In the genomic region with DNA sequence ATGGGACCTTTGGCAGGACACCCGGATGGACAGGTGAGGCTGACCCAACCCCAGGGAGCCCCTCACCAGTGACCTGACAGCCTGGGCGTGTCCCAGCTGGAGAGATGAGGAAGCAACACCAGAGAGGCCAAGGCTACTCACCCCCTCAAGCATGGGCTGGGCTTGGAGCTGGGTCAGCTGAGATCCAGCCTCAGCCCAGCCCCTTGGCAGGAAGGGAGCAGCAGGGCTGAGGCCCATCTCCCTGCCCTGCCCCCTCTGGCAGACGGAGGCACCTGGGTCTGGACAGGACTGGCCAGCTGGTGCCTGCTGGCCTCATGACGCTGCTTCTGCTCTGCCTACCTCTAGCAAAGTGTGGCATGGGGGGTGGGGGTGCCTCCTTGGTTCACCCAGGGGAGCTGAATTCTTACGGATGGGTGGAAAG, we compare ENCODE assay signal across 13 cellular contexts. TPM values are rescaled to one million over a fixed set of nuclear protein-coding genes. Genes with fewer than 3 reads are reported as not detected.
A peak's percentile ranks its signal among the peaks of the same experiment; 100 is the strongest.
DNase-seq lines count a peak whose midpoint lies in the region; ATAC-seq, FAIRE-seq and TF ChIP-seq lines count a peak whose summit lies in the region.
"Had no signal": no experiment of that assay in that cellular context is flagged by ENCODE, and none has a peak within 500 bp of the region (broad histone marks: within the 10 kb centered on the region; RNA-seq: fewer than 3 reads in every experiment).

No MANE protein-coding gene starts in this region.

- TF ChIP-seq CTCF in GM12878 (IDR thresholded peaks at IDR 0.05 in 2 of 3, conservative IDR thresholded peaks at IDR 0.05 in 1 of 3; ENCODE audit: control insufficient read depth in 2 of 3, extremely low read depth in 1 of 3, insufficient read depth in 1 of 3, low read depth in 3 of 3, low read length in 3 of 3) (no peak), left lung (IDR thresholded peaks at IDR 0.05) (no peak)

- intact Hi-C loops in GM12878 (cut with micrococcal nuclease; ENCODE audit: unreplicated experiment) (no loop called here), left lung (cut with DNase I) (no loop called here)

- peak overlapping the region in 2 of 4 donors; percentile 67 to 85 for H3K4me3 Mint-ChIP-seq in IgD-negative memory B cell

- peaks cover 6% of the 10 kb centered on the region for H3K36me3 Mint-ChIP-seq in IgD-negative memory B cell

- no peak overlapping the region for H3K27ac ChIP-seq in GM12878 (ENCODE audit: control insufficient read depth, insufficient read depth)
- no peak overlapping the region for H3K27ac ChIP-seq in left lung
- H3K27ac ChIP-seq in skeletal muscle tissue (ENCODE audit: low read depth, low read length): peak overlapping the region; percentile 36
- H3K27ac ChIP-seq: ascending aorta, epithelial cell of prostate had no signal

- no peak overlapping the region for H2AFZ ChIP-seq in GM12878 (ENCODE audit: control insufficient read depth, low read depth, low read length)

- RAD21 ChIA-PET in GM12878 (lab: Charles Lee; ENCODE audit: unreplicated experiment): no interaction called here

- no TSS peak for BruUV-seq in GM12878 (replicated peaks; lab: Mats Ljungman, UMichigan)

- peak overlapping the region in 2 of 3 donors; percentile 7 to 50 for H3K27ac Mint-ChIP-seq in IgD-negative memory B cell

- H3K36me3 ChIP-seq in GM12878 (ENCODE audit: control insufficient read depth in 2 of 2, insufficient read depth in 2 of 2, low read length in 1 of 2) (peaks cover 0 to 3% of the 10 kb centered on the region in 2 experiments; a peak in 2 of 4 replicates), left lung (peaks cover 0 to 4% of the 10 kb centered on the region in 2 donors), skeletal muscle tissue (ENCODE audit: control insufficient read depth in 3 of 3, insufficient read depth in 3 of 3, low read length in 3 of 3) (peaks cover 0 to 4% (median 0%) of the 10 kb centered on the region in 3 donors)

- peaks cover 0 to 15% (median 7%) of the 10 kb centered on the region in 3 donors for H3K4me1 Mint-ChIP-seq in IgD-negative memory B cell

- FAIRE-seq in GM12878 (lab: Jason Lieb, UNC): no peak

- H3K9ac ChIP-seq in GM12878 (ENCODE audit: control insufficient read depth, insufficient read depth, low read length) (no peak overlapping the region), skeletal muscle tissue (ENCODE audit: low read depth in 1 of 3, low read length in 3 of 3) (peak overlapping the region in 1 of 3 donors; percentile 40)

- CTCF ChIA-PET in GM12878 (lab: Yijun Ruan, JAX): interaction anchor here (1.2 kb wide), 1 partner anchor 9 kb away, joined by 3 read pairs; no protein-coding TSS in a partner anchor

- 48% methylated on average over 5 of the region's 5 CpGs for WGBS in GM12878 (ENCODE audit: insufficient coverage, insufficient replicate concordance, low lambda C conversion rate, missing lambda C conversion rate)

- H4K20me1 ChIP-seq in GM12878 (ENCODE audit: control insufficient read depth, insufficient read depth): no peaks in the 10 kb centered on the region

- H3K4me1 ChIP-seq in GM12878 (ENCODE audit: control insufficient read depth, insufficient read depth, low read length): no peaks in the 10 kb centered on the region
- H3K4me1 ChIP-seq in left lung: peaks cover 7 to 37% of the 10 kb centered on the region in 2 donors
- H3K4me1 ChIP-seq in skeletal muscle tissue (ENCODE audit: control insufficient read depth in 3 of 3, insufficient read depth in 3 of 3, low read length in 3 of 3): peaks cover 32 to 37% (median 36%) of the 10 kb centered on the region in 3 donors
- H3K4me1 ChIP-seq: ascending aorta had no signal

- TF ChIP-seq POLR2A in GM12878 (IDR thresholded peaks at IDR 0.05; ENCODE audit: low read depth, low read length): no peak

- H3K27me3 Mint-ChIP-seq in IgD-negative memory B cell: no peaks in the 10 kb centered on the region

- in situ Hi-C loops in GM12878 (cut with MboI): no loop called here

- no peak overlapping the region for H3K4me2 ChIP-seq in GM12878 (ENCODE audit: control insufficient read depth, insufficient read depth)

- H3K9me3 ChIP-seq in GM12878 (replicated peaks; ENCODE audit: control insufficient read depth, insufficient read depth, low read length) (no peaks in the 10 kb centered on the region), left lung (no peaks in the 10 kb centered on the region), skeletal muscle tissue (ENCODE audit: control insufficient read depth in 3 of 3, low read length in 3 of 3) (no peaks in the 10 kb centered on the region)
- H3K9me3 ChIP-seq: ascending aorta had no signal

- ATAC-seq in GM12878 (peak; percentile 31; the same call in 2 of the 3 replicates), left lung (peak; percentile 59), HG02884 (IDR thresholded peaks at IDR 0.05; ENCODE audit: unreplicated experiment) (no peak), GM21786 (IDR thresholded peaks at IDR 0.05; ENCODE audit: unreplicated experiment) (no peak), HG03280 (IDR thresholded peaks at IDR 0.05; ENCODE audit: unreplicated experiment) (no peak)

- H3K9me3 Mint-ChIP-seq in IgD-negative memory B cell: no peaks in the 10 kb centered on the region

- TF ChIP-seq EP300 in GM12878 (IDR thresholded peaks at IDR 0.05; ENCODE audit: borderline replicate concordance in 1 of 2, control insufficient read depth in 1 of 2, low read depth in 2 of 2, low read length in 2 of 2): no peak

- no peaks in the 10 kb centered on the region for H3K79me2 ChIP-seq in GM12878 (ENCODE audit: control insufficient read depth, insufficient read depth, low read length)

- SMC1A ChIA-PET in GM12878 (lab: Charles Lee; ENCODE audit: uncharacterized antibody, unreplicated experiment): no interaction called here

- TF ChIP-seq RAD21 in GM12878 (IDR thresholded peaks at IDR 0.05; ENCODE audit: insufficient read depth, low read depth, low read length): no peak

- H3K27me3 ChIP-seq in GM12878 (replicated peaks in 1 of 2; ENCODE audit: control insufficient read depth in 2 of 2, insufficient read depth in 2 of 2, low read length in 1 of 2) (no peaks in the 10 kb centered on the region), left lung (no peaks in the 10 kb centered on the region), skeletal muscle tissue (ENCODE audit: control insufficient read depth in 3 of 3, insufficient read depth in 3 of 3, low read length in 3 of 3) (no peaks in the 10 kb centered on the region)
- H3K27me3 ChIP-seq: ascending aorta had no signal

- H3K4me3 ChIP-seq in GM12878 (no peak overlapping the region), left lung (no peak overlapping the region), skeletal muscle tissue (ENCODE audit: low read length in 3 of 3) (no peak overlapping the region)
- H3K4me3 ChIP-seq: ascending aorta had no signal

- POLR2A ChIA-PET in GM12878 (lab: Charles Lee): no interaction called here

- no peak for DNase-seq in GM12878 (ENCODE audit: low read depth, low spot score)
- DNase-seq in left lung: peak; percentile 51 to 57
- no peak for DNase-seq in NCI-H526 treated with DMSO at 0.1 percent for 48 hours (lab: John Stamatoyannopoulos, UW)
- DNase-seq: DMS153; NCI-H1436; NK-92 treated with Interleukin-12 subunit alpha and Interleukin-12 subunit beta, amount 100 ng/mL, for 24 hours had no signal

TF ChIP-seq in GM12878, 131 proteins besides CTCF, POLR2A, EP300 and RAD21 (continues in another document):
- TF ChIP-seq ZNF622 (IDR thresholded peaks at IDR 0.05) (no peak), TBL1XR1 (IDR thresholded peaks at IDR 0.05; ENCODE audit: low read depth, low read length) (no peak)
- TF ChIP-seq, protein P1, sequence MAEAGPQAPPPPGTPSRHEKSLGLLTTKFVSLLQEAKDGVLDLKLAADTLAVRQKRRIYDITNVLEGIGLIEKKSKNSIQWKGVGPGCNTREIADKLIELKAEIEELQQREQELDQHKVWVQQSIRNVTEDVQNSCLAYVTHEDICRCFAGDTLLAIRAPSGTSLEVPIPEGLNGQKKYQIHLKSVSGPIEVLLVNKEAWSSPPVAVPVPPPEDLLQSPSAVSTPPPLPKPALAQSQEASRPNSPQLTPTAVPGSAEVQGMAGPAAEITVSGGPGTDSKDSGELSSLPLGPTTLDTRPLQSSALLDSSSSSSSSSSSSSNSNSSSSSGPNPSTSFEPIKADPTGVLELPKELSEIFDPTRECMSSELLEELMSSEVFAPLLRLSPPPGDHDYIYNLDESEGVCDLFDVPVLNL (IDR thresholded peaks at IDR 0.05; ENCODE audit: low read depth, low read length): no peak

RNA-seq across cellular contexts. Expression of a gene that starts 37.8 kb away (rescaled TPM):
- 4.3 TPM for polyA plus RNA-seq in IgD-negative memory B cell
- total RNA-seq in GM12878 (2013; cell fraction: nucleolus; rRNA removed): 14.4 and 19.3 TPM in 2 replicates
- 13.3 and 16.3 TPM in 2 replicates for total RNA-seq in GM12878 (2014; rRNA removed)
- total RNA-seq in GM12878 (2014; rRNA removed; fragmentation: Illumina TruSeq; extraction: Trizol): 6.0 and 7.1 TPM in 2 replicates
- total RNA-seq in GM12878 (2021): 17.0 and 17.4 TPM in 2 replicates
- polyA plus RNA-seq in GM12878 (2011; ENCODE audit: low read depth): 1.7 TPM
- polyA plus RNA-seq in GM12878 (2011; rRNA removed): 1.7 and 3.1 TPM in 2 replicates
- 6.2 and 9.8 TPM in 2 replicates for polyA plus RNA-seq in GM12878 (2011; cell fraction: cytosol; rRNA removed)
- 4.1 and 8.6 TPM in 2 replicates for polyA plus RNA-seq in GM12878 (2011; cell fraction: nucleus; rRNA removed)
- 3.9 and 4.2 TPM in 2 replicates for polyA plus RNA-seq in GM12878 (2012)
- polyA plus RNA-seq in GM12878 (2014; fragmentation: Illumina TruSeq; extraction: Trizol): 1.7 and 6.2 TPM in 2 replicates
- under 1 TPM; 0.48 to 0.75 TPM for polyA plus RNA-seq in GM12878 (2014; fragmentation: Nextera tagmentation; extraction: Ambion mirVana)
- 12.6 and 12.8 TPM in 2 replicates for polyA plus RNA-seq in GM12878 (2014; rRNA removed)
- polyA plus RNA-seq in GM12878 (2016; fragmentation: Nextera tagmentation; extraction: Ambion mirVana): 1 to 10 TPM; 2.2 TPM
- polyA minus RNA-seq in GM12878 (2011; rRNA and poly(A)+ RNA removed): 5.3 and 10.3 TPM in 2 replicates
- 4.7 and 6.3 TPM in 2 replicates for polyA minus RNA-seq in GM12878 (2011; cell fraction: cytosol; rRNA and poly(A)+ RNA removed)
- polyA minus RNA-seq in GM12878 (2011; cell fraction: nucleus; rRNA and poly(A)+ RNA removed): 10.2 and 28.1 TPM in 2 replicates
- 10 to 100 TPM; 30.8 to 38.0 TPM for total RNA-seq in left lung
- total RNA-seq in skeletal muscle tissue: 12.5 TPM

Comparison
In these comparisons a context has a peak if more than half of its experiments do, and no peak if none do; other contexts are left out.
1. ATAC-seq: peak in GM12878 (single experiment) and left lung (single experiment); none in HG02884 (single experiment), GM21786 (single experiment) and HG03280 (single experiment).
2. DNase-seq: peak in left lung (2 of 2); none in GM12878 (single experiment) and NCI-H526 treated with DMSO at 0.1 percent for 48 hours (single experiment).